In the genomic region with DNA sequence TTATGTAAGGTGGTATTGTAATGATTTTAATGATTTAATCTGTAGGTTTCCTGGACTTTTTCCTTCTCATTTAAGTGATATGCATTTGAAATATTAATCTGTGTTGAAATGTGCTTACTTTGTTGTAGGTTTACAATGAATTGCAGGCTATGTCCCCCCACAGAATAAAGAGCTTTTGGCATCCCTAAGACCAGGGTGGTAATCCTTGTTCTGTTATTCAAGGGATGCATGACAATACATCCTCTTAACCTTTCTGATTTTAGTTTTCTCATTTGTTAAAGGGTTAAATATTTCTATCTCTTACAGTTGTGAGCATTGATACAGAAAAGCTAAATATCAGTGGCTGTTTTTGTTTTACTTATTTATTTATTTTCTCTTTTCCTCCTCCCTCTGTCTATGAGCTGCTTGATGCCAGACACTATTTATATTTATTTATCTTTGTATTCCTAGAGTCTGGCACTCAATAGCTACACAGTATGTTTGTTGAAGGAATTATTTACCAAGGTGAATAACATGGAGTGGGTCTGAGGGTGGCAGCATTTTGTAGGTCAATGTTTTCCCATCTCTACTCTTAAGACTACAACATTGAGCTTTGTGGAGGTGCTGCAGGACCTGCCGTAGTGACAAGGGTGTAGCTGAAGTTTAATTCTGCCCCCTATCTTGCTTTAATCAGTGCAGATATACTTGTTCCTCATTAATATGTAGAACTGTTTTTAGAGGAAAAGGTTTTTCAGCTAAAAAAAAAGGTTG, we compare ENCODE assay signal across 16 cellular contexts. TPM values are rescaled to one million over a fixed set of nuclear protein-coding genes. Genes with fewer than 3 reads are reported as not detected.
DNase-seq lines count a peak whose midpoint lies in the region; ATAC-seq and TF ChIP-seq lines count a peak whose summit lies in the region.
"Had no signal": no experiment of that assay in that cellular context is flagged by ENCODE, and none has a peak within 500 bp of the region (broad histone marks: within the 10 kb centered on the region; RNA-seq: fewer than 3 reads in every experiment).

No MANE protein-coding gene starts in this region.

- no peak for TF ChIP-seq CTCF in VCaP (conservative IDR thresholded peaks at IDR 0.05)

- H3K36me3 ChIP-seq in neuronal stem cell (replicated peaks in 1 of 2; ENCODE audit: control insufficient read depth in 2 of 2, insufficient read depth in 2 of 2, low read length in 2 of 2): no peaks in the 10 kb centered on the region

- H3K9ac ChIP-seq in neuronal stem cell (ENCODE audit: low read depth, low read length, poor library complexity): no peak overlapping the region

- H3K4me2 ChIP-seq in neuronal stem cell (ENCODE audit: insufficient read depth, low read length, poor library complexity, severe bottlenecking): no peak overlapping the region

- H4K8ac ChIP-seq in neuronal stem cell (ENCODE audit: low read depth, low read length): no peak overlapping the region

- no peak overlapping the region for H3K14ac ChIP-seq in neuronal stem cell (ENCODE audit: low read length)

- peaks cover 0 to 3% of the 10 kb centered on the region in 2 donors for H3K9me3 ChIP-seq in neuronal stem cell (replicated peaks in 1 of 2; ENCODE audit: control insufficient read depth in 2 of 2, insufficient read depth in 1 of 2, low read depth in 1 of 2, low read length in 2 of 2)
- H3K9me3 ChIP-seq: Caco-2 had no signal

- H3K4ac ChIP-seq in neuronal stem cell (ENCODE audit: low read length): no peak overlapping the region

- intact Hi-C loops in Right ventricle myocardium superior (cut with DNase I): no loop called here
- intact Hi-C loops in cardiac septum (cut with DNase I): no loop called here

- peak; percentile 14 for DNase-seq in DMS153 (lab: John Stamatoyannopoulos, UW)
- no peak for DNase-seq in DMS153 treated with DMSO at 0.1 percent for 48 hours (lab: John Stamatoyannopoulos, UW; ENCODE audit: unreplicated experiment)
- no peak for DNase-seq in Right ventricle myocardium superior
- DNase-seq in cardiac septum (ENCODE audit: low spot score): no peak
- DNase-seq in neuronal stem cell (ENCODE audit: low spot score): no peak
- DNase-seq in kidney glomerular epithelial cell (lab: John Stamatoyannopoulos, UW): no peak
- DNase-seq: Caco-2; CD8-positive, alpha-beta T cell; DMS79 treated with DMSO at 0.1 percent for 48 hours; EL had no signal

- H3K4me3 ChIP-seq in neuronal stem cell (ENCODE audit: low read length in 2 of 2): no peak overlapping the region
- H3K4me3 ChIP-seq: K562 had no signal

- H4K91ac ChIP-seq in neuronal stem cell (ENCODE audit: low read depth, low read length, poor library complexity): no peak overlapping the region

- H2BK12ac ChIP-seq in neuronal stem cell (ENCODE audit: low read length): no peak overlapping the region

- ATAC-seq in Right ventricle myocardium superior (ENCODE audit: poor library complexity): peak; percentile 12
- no peak for ATAC-seq in GM18909 (IDR thresholded peaks at IDR 0.05; ENCODE audit: poor library complexity, unreplicated experiment)
- ATAC-seq: CD8-positive, alpha-beta T cell; K562 had no signal

- H2AK5ac ChIP-seq in neuronal stem cell (ENCODE audit: low read depth, low read length): no peak overlapping the region

- H3K18ac ChIP-seq in neuronal stem cell (ENCODE audit: low read length): no peak overlapping the region

- no peak overlapping the region for H3K23ac ChIP-seq in neuronal stem cell (ENCODE audit: low read depth, low read length, poor library complexity)

- no peak overlapping the region for H2BK15ac ChIP-seq in neuronal stem cell (ENCODE audit: low read length)

- H2BK120ac ChIP-seq in neuronal stem cell (ENCODE audit: low read depth, low read length): no peak overlapping the region

- H3K4me1 ChIP-seq in neuronal stem cell (ENCODE audit: control insufficient read depth in 2 of 2, insufficient read depth in 1 of 2, low read depth in 1 of 2, low read length in 2 of 2): no peaks in the 10 kb centered on the region
- H3K4me1 ChIP-seq: Caco-2 had no signal

- peak overlapping the region; percentile 7; the same call in 1 of the 2 replicates for H3K27ac ChIP-seq in VCaP
- H3K27ac ChIP-seq in neuronal stem cell (replicated peaks; ENCODE audit: low read length): no peak overlapping the region
- H3K27ac ChIP-seq: 22Rv1, HL-60 had no signal

- no CpG with 5 or more reads among the region's 1 CpG for WGBS in neuronal stem cell (ENCODE audit: extremely low coverage in 2 of 2, insufficient read length in 2 of 2, insufficient replicate concordance in 1 of 2), 2 donors

- H3K27me3 ChIP-seq in neuronal stem cell (ENCODE audit: control insufficient read depth in 3 of 3, insufficient read depth in 3 of 3, low read depth in 1 of 3, low read length in 3 of 3): no peaks in the 10 kb centered on the region

- H2BK5ac ChIP-seq in neuronal stem cell (ENCODE audit: low read length): no peak overlapping the region

- H3K79me1 ChIP-seq in neuronal stem cell (ENCODE audit: low read depth, low read length): no peaks in the 10 kb centered on the region

- no peak overlapping the region for H2AFZ ChIP-seq in neuronal stem cell (ENCODE audit: low read length)

RNA-seq across cellular contexts. Expression of a gene that starts 19.9 kb away (rescaled TPM):
- 37.9 TPM for total RNA-seq in Right ventricle myocardium superior
- total RNA-seq in cardiac septum: 33.3 TPM
- 98.5 TPM for polyA plus RNA-seq in neuronal stem cell (2013, experiment 1 of 2)
- 102 TPM for polyA plus RNA-seq in neuronal stem cell (2013, experiment 2 of 2)
- total RNA-seq: CD8-positive, alpha-beta T cell had no signal
- polyA plus RNA-seq: CD14-positive monocyte had no signal
